Comparison of ENCODE assay signal across 22 cellular contexts in the genomic region with DNA sequence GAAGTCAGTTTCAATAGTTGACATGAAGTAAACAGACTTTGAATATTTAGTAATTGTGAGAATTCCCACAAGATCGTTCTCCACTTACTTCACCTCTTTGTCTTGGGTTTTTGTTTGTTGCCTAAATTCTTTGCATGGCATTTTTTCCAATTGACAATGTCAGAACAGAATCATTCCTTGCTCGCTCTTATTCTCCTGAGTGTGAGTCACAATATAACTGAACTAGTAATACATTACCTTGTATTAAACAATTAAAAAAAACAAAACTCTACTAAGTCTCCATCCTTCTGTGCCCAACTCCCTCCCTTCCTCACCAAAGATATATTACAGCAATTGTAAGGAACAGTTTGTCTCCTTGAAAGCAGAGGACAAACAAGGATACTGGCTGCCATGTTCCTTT.
"Had no signal": no experiment of that assay in that cellular context is flagged by ENCODE, and none has a peak within 500 bp of the region (broad histone marks: within the 10 kb centered on the region; RNA-seq: fewer than 3 reads in every experiment).

No MANE protein-coding gene starts in this region.

- H3K27me3 ChIP-seq: gastroesophageal sphincter, heart left ventricle, hepatocyte, neutrophil, pancreas, right lobe of liver, tibial nerve, upper lobe of left lung had no signal

- H3K4me1 ChIP-seq: gastroesophageal sphincter, heart left ventricle, lower lobe of right lung, pancreas, right lobe of liver, tibial nerve, upper lobe of left lung had no signal

- H3K4me3 ChIP-seq: coronary artery, gastroesophageal sphincter, heart left ventricle, hepatocyte, lower lobe of right lung, pancreas, right lobe of liver, thoracic aorta, tibial nerve, upper lobe of left lung had no signal

- H3K27me3 Mint-ChIP-seq: effector memory CD8-positive, alpha-beta T cell; naive thymus-derived CD8-positive, alpha-beta T cell; stimulated activated naive B cell treated with anti-CD40 and anti-IgM and Interleukin-4, amounts not matched to agents 10 μg/mL and 1 μg/mL and 100 μg/mL, for 72 hours; stimulated activated naive CD8-positive, alpha-beta T cell treated with anti-CD3 and anti-CD28 coated beads, Interleukin-15, Interleukin-2, amounts not matched to agents 100 ng/mL and 50 ng/mL, for 24 hours had no signal

- H3K4me3 Mint-ChIP-seq: effector memory CD8-positive, alpha-beta T cell; naive thymus-derived CD8-positive, alpha-beta T cell; stimulated activated naive B cell treated with anti-CD40 and anti-IgM and Interleukin-4, amounts not matched to agents 10 μg/mL and 1 μg/mL and 100 μg/mL, for 72 hours; stimulated activated naive CD8-positive, alpha-beta T cell treated with anti-CD3 and anti-CD28 coated beads, Interleukin-15, Interleukin-2, amounts not matched to agents 100 ng/mL and 50 ng/mL, for 24 hours had no signal

- DNase-seq: dermis blood vessel endothelial cell; effector memory CD8-positive, alpha-beta T cell; foreskin fibroblast; heart left ventricle; left ventricle myocardium superior; lower lobe of right lung; naive thymus-derived CD8-positive, alpha-beta T cell; pancreas; right lobe of liver; small intestine; stimulated activated CD4-positive, alpha-beta T cell treated with anti-CD3 and anti-CD28 coated beads, Interleukin-15, amount 100 ng/mL, for 24 hours; stimulated activated CD4-positive, alpha-beta T cell treated with anti-CD3 and anti-CD28 coated beads, Interleukin-2, amount 100 ng/mL, for 48 hours; stimulated activated naive B cell treated with anti-CD40 and anti-IgM and Interleukin-4, amounts not matched to agents 10 μg/mL and 1 μg/mL and 100 μg/mL, for 72 hours; upper lobe of left lung had no signal

- H3K4me2 ChIP-seq: hepatocyte had no signal

- H3K36me3 ChIP-seq: gastroesophageal sphincter, heart left ventricle, lower lobe of right lung, neutrophil, pancreas, right lobe of liver, thoracic aorta, tibial nerve, upper lobe of left lung had no signal

- H3K9me3 ChIP-seq: gastroesophageal sphincter, lower lobe of right lung, neutrophil, pancreas, right lobe of liver, thoracic aorta, tibial nerve, upper lobe of left lung had no signal

- ATAC-seq: effector memory CD8-positive, alpha-beta T cell; esophagus mucosa; gastroesophageal sphincter; heart left ventricle; left ventricle myocardium superior; lower lobe of right lung; naive thymus-derived CD8-positive, alpha-beta T cell; pancreas; right lobe of liver; stimulated activated naive B cell treated with anti-CD40 and anti-IgM and Interleukin-4, amounts not matched to agents 10 μg/mL and 1 μg/mL and 100 μg/mL, for 72 hours had no signal

- H2AFZ ChIP-seq: hepatocyte had no signal

- H3K4me1 Mint-ChIP-seq: naive thymus-derived CD8-positive, alpha-beta T cell; stimulated activated naive B cell treated with anti-CD40 and anti-IgM and Interleukin-4, amounts not matched to agents 10 μg/mL and 1 μg/mL and 100 μg/mL, for 72 hours had no signal

- H3K27ac ChIP-seq: coronary artery, gastroesophageal sphincter, heart left ventricle, hepatocyte, lower lobe of right lung, neutrophil, pancreas, right lobe of liver, thoracic aorta, tibial nerve, upper lobe of left lung had no signal

- H3K36me3 Mint-ChIP-seq: naive thymus-derived CD8-positive, alpha-beta T cell; stimulated activated naive B cell treated with anti-CD40 and anti-IgM and Interleukin-4, amounts not matched to agents 10 μg/mL and 1 μg/mL and 100 μg/mL, for 72 hours had no signal

- H3K27ac Mint-ChIP-seq: effector memory CD8-positive, alpha-beta T cell; naive thymus-derived CD8-positive, alpha-beta T cell; stimulated activated naive B cell treated with anti-CD40 and anti-IgM and Interleukin-4, amounts not matched to agents 10 μg/mL and 1 μg/mL and 100 μg/mL, for 72 hours; stimulated activated naive CD8-positive, alpha-beta T cell treated with anti-CD3 and anti-CD28 coated beads, Interleukin-15, Interleukin-2, amounts not matched to agents 100 ng/mL and 50 ng/mL, for 24 hours had no signal
